10 cellular contexts compared by ENCODE assay signal in genomic region chr18:3794537-3795348, GRCh38.
DNase-seq lines count a peak whose midpoint lies in the region; ATAC-seq and TF ChIP-seq lines count a peak whose summit lies in the region.
"Had no signal": no experiment of that assay in that cellular context is flagged by ENCODE, and none has a peak within 500 bp of the region (broad histone marks: within the 10 kb centered on the region; RNA-seq: fewer than 3 reads in every experiment).

No MANE protein-coding gene starts in this region.

- DNase-seq in GM03348 (ENCODE audit: low spot score) (peak; percentile 13), NCI-H82 (lab: John Stamatoyannopoulos, UW) (peak; percentile 65), cerebellar nuclear complex (lab: John Stamatoyannopoulos, UW) (peak; percentile 72 to 75), sigmoid colon (no peak)
- no peak for DNase-seq in NK-92 treated with Interleukin-12 subunit alpha and Interleukin-12 subunit beta, amount 100 ng/mL, for 24 hours (lab: John Stamatoyannopoulos, UW)
- DNase-seq in stimulated activated CD4-positive, alpha-beta T cell treated with anti-CD3 and anti-CD28 coated beads, Interleukin-4, amount 100 ng/mL, for 24 hours, result no peak
- DNase-seq: NCI-H748 treated with DMSO at 0.1 percent for 48 hours; stimulated activated CD4-positive, alpha-beta T cell treated with anti-CD3 and anti-CD28 coated beads, Interleukin-15, amount 100 ng/mL, for 24 hours had no signal

- H3K9me3 Mint-ChIP-seq in nephron, result no peaks in the 10 kb centered on the region

- H3K4me1 ChIP-seq in sigmoid colon, result no peaks in the 10 kb centered on the region

- H3K36me3 Mint-ChIP-seq in nephron (ENCODE audit: low read depth), result no peaks in the 10 kb centered on the region

- no peak for ATAC-seq in HG02571 (IDR thresholded peaks at IDR 0.05; ENCODE audit: unreplicated experiment)

- WGBS in sigmoid colon, 2 donors, result 47 to 60% methylated on average over 9 of the region's 9 CpGs

- TF ChIP-seq POLR2A in sigmoid colon (IDR thresholded peaks at IDR 0.05), result no peak

- H3K27ac Mint-ChIP-seq in nephron, result peak overlapping the region in 2 of 3 experiments; percentile 50 to 66

- peaks cover 22% of the 10 kb centered on the region for H3K4me1 Mint-ChIP-seq in nephron

- TF ChIP-seq CTCF in nephron (IDR thresholded peaks at IDR 0.05; ENCODE audit: unreplicated experiment in 3 of 3) (no peak), sigmoid colon (IDR thresholded peaks at IDR 0.05) (no peak)

- H3K4me3 Mint-ChIP-seq in nephron, result no peak overlapping the region

- no peaks in the 10 kb centered on the region for H3K27me3 ChIP-seq in sigmoid colon

- no peaks in the 10 kb centered on the region for H3K9me3 ChIP-seq in sigmoid colon

- H3K4me3 ChIP-seq in sigmoid colon, result no peak overlapping the region

- H3K27me3 Mint-ChIP-seq in nephron (ENCODE audit: low read depth), result peaks cover 15% of the 10 kb centered on the region

- H3K36me3 ChIP-seq in sigmoid colon, result no peaks in the 10 kb centered on the region

- no peak for TF ChIP-seq EP300 in sigmoid colon (IDR thresholded peaks at IDR 0.05)

- no peak overlapping the region for H3K27ac ChIP-seq in sigmoid colon

- intact Hi-C loops in sigmoid colon (cut with DNase I), result no loop called here

Comparison
In these comparisons a context has a peak if more than half of its experiments do, and no peak if none do; other contexts are left out.
1. DNase-seq: peak in GM03348 (single experiment), NCI-H82 (single experiment) and cerebellar nuclear complex (2 of 2); none in sigmoid colon (single experiment), NK-92 treated with Interleukin-12 subunit alpha and Interleukin-12 subunit beta, amount 100 ng/mL, for 24 hours (single experiment) and stimulated activated CD4-positive, alpha-beta T cell treated with anti-CD3 and anti-CD28 coated beads, Interleukin-4, amount 100 ng/mL, for 24 hours (single experiment).